1 cellular context compared by ENCODE assay signal in genomic region chr7:17030559-17030958, GRCh38.
TF ChIP-seq lines count a peak whose summit lies in the region.

No MANE protein-coding gene starts in this region.

TF ChIP-seq in SK-N-SH, 30 proteins besides CTCF, POLR2A, EP300 and RAD21 (continued from another document):
- TF ChIP-seq, protein P1, sequence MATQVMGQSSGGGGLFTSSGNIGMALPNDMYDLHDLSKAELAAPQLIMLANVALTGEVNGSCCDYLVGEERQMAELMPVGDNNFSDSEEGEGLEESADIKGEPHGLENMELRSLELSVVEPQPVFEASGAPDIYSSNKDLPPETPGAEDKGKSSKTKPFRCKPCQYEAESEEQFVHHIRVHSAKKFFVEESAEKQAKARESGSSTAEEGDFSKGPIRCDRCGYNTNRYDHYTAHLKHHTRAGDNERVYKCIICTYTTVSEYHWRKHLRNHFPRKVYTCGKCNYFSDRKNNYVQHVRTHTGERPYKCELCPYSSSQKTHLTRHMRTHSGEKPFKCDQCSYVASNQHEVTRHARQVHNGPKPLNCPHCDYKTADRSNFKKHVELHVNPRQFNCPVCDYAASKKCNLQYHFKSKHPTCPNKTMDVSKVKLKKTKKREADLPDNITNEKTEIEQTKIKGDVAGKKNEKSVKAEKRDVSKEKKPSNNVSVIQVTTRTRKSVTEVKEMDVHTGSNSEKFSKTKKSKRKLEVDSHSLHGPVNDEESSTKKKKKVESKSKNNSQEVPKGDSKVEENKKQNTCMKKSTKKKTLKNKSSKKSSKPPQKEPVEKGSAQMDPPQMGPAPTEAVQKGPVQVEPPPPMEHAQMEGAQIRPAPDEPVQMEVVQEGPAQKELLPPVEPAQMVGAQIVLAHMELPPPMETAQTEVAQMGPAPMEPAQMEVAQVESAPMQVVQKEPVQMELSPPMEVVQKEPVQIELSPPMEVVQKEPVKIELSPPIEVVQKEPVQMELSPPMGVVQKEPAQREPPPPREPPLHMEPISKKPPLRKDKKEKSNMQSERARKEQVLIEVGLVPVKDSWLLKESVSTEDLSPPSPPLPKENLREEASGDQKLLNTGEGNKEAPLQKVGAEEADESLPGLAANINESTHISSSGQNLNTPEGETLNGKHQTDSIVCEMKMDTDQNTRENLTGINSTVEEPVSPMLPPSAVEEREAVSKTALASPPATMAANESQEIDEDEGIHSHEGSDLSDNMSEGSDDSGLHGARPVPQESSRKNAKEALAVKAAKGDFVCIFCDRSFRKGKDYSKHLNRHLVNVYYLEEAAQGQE (IDR thresholded peaks at IDR 0.05; ENCODE audit: low read depth, low read length) = no peak
- TF ChIP-seq TAF1 (IDR thresholded peaks at IDR 0.05; ENCODE audit: borderline replicate concordance, low read depth, low read length) (no peak), RFX5 (IDR thresholded peaks at IDR 0.05; ENCODE audit: low read length) (no peak)
